ENCODE assay signal across 32 cellular contexts in genomic region chr6:129842881-129843409, GRCh38. TPM values are rescaled to one million over a fixed set of nuclear protein-coding genes. Genes with fewer than 3 reads are reported as not detected.
"Had no signal": no experiment of that assay in that cellular context is flagged by ENCODE, and none has a peak within 500 bp of the region (broad histone marks: within the 10 kb centered on the region; RNA-seq: fewer than 3 reads in every experiment).

No MANE protein-coding gene starts in this region.

- ATAC-seq: natural killer cell; right lobe of liver; stimulated activated naive B cell treated with anti-CD40 and anti-IgM and Interleukin-4, amounts not matched to agents 10 μg/mL and 1 μg/mL and 100 μg/mL, for 72 hours; stimulated activated naive CD8-positive, alpha-beta T cell treated with anti-CD3 and anti-CD28 coated beads, Interleukin-15, Interleukin-2, amounts not matched to agents 100 U/mL and 50 U/mL, for 24 hours; upper lobe of right lung had no signal

- H2AFZ ChIP-seq: neural progenitor cell, parathyroid adenoma had no signal

- DNase-seq: hypothalamus; islet precursor cell; left ventricle myocardium inferior; mesendoderm; naive B cell; natural killer cell; nephron progenitor cell; occipital lobe; right lobe of liver; stimulated activated CD4-positive, alpha-beta T cell treated with anti-CD3 and anti-CD28 coated beads, Interleukin-12 subunit alpha, Interleukin-12 subunit beta, amount 100 ng/mL, for 4 hours; stimulated activated CD4-positive, alpha-beta T cell treated with anti-CD3 and anti-CD28 coated beads, Interleukin-15, amount 100 ng/mL, for 24 hours; stimulated activated CD4-positive, alpha-beta T cell treated with anti-CD3 and anti-CD28 coated beads, Interleukin-2, amount 100 ng/mL, for 24 hours; stimulated activated CD4-positive, alpha-beta T cell treated with anti-CD3 and anti-CD28 coated beads, Interleukin-4, amount 100 ng/mL, for 1 hour; stimulated activated naive B cell treated with anti-CD40 and anti-IgM and Interleukin-4, amounts not matched to agents 10 μg/mL and 1 μg/mL and 100 μg/mL, for 72 hours; stimulated activated naive CD8-positive, alpha-beta T cell treated with anti-CD3 and anti-CD28 coated beads, Interleukin-15, Interleukin-2, amounts not matched to agents 100 U/mL and 50 U/mL, for 24 hours; stomach; testis; thyroid gland; upper lobe of right lung had no signal

- H3K9ac ChIP-seq: neural progenitor cell, parathyroid adenoma had no signal

- H3K27ac ChIP-seq: left ventricle myocardium inferior, neural progenitor cell, neutrophil, parathyroid adenoma, right atrium auricular region, right lobe of liver, stomach, testis, thyroid gland, upper lobe of right lung had no signal

- H3K4me3 ChIP-seq: left ventricle myocardium inferior, lung, neural progenitor cell, right atrium auricular region, right lobe of liver, stomach, testis, thyroid gland, upper lobe of right lung had no signal

- H3K27me3 ChIP-seq: neural progenitor cell, neutrophil, right atrium auricular region, right lobe of liver, stomach, testis, thyroid gland, upper lobe of right lung had no signal

- H3K9me3 ChIP-seq: neutrophil, right atrium auricular region, right lobe of liver, stomach, testis, thyroid gland, upper lobe of right lung had no signal

- H3K4me2 ChIP-seq: neural progenitor cell had no signal

- H3K4me1 ChIP-seq: left ventricle myocardium inferior, neural progenitor cell, parathyroid adenoma, right atrium auricular region, right lobe of liver, stomach, testis, thyroid gland, upper lobe of right lung had no signal

- H3K36me3 ChIP-seq: left ventricle myocardium inferior, neural progenitor cell, neutrophil, right atrium auricular region, right lobe of liver, stomach, thyroid gland, upper lobe of right lung had no signal

- H3K79me2 ChIP-seq: parathyroid adenoma had no signal

RNA-seq across cellular contexts. Expression of gene TMEM244, which starts 18.2 kb away (rescaled TPM):
- total RNA-seq: kidney epithelial cell, left ventricle myocardium inferior, lower leg skin, lung, mesothelial cell of epicardium, natural killer cell, osteocyte, posterior vena cava, pulmonary artery endothelial cell, renal cortical epithelial cell, right atrium auricular region, right lobe of liver, skeletal muscle tissue, stomach, testis, thyroid gland, upper lobe of right lung had no signal
- polyA plus RNA-seq: lung, stomach had no signal
